26 cellular contexts compared by ENCODE assay signal in the genomic region with DNA sequence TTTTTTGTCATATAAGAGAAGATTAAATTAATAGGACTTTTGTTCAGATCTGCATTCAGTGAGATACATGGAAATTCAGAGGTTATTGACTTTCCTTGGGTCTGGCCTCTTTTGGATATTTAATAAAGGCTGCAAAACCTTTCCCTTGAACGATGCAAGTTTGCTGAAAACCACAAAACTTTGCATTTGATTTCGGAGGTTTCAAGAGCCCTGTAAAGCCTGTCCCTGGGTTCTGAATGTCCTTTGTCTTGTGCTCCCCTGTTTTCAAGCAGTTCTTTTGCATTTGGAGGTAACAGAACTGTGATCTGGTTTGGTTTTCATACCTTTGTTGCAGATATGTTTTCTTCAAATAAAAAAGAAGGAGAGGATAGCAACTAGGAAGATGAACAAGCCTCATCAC.
A peak's percentile ranks its signal among the peaks of the same experiment; 100 is the strongest.
DNase-seq lines count a peak whose midpoint lies in the region; ATAC-seq and TF ChIP-seq lines count a peak whose summit lies in the region.
"Had no signal": no experiment of that assay in that cellular context is flagged by ENCODE, and none has a peak within 500 bp of the region (broad histone marks: within the 10 kb centered on the region; RNA-seq: fewer than 3 reads in every experiment).

No MANE protein-coding gene starts in this region.

- DNase-seq in DND-41 (no peak), adipocyte (ENCODE audit: low read depth) (no peak), MV-4-11 (lab: John Stamatoyannopoulos, UW) (no peak), dermis blood vessel endothelial cell (no peak), KG1 (lab: John Stamatoyannopoulos, UW) (no peak)
- DNase-seq in stimulated activated naive B cell treated with anti-CD40 and anti-IgM and Interleukin-4, amounts not matched to agents 10 μg/mL and 1 μg/mL and 100 μg/mL, for 72 hours: no peak
- DNase-seq: activated CD4-positive, alpha-beta T cell treated with anti-CD3 and anti-CD28 coated beads for 1 hour; activated CD8-positive, alpha-beta T cell treated with anti-CD3 and anti-CD28 coated beads, Interleukin-2, amount 10 ng/mL, durations not matched to agents 7 days and 5 days; activated gamma-delta T cell; activated naive CD8-positive, alpha-beta T cell treated with anti-CD3 and anti-CD28 coated beads, Interleukin-2, amount 10 ng/mL, durations not matched to agents 7 days and 5 days; dorsolateral prefrontal cortex; islet precursor cell; NCI-H2029; ovary; retina; spleen; substantia nigra; T-helper 17 cell; uterus had no signal

- no peak overlapping the region for H3K4me2 ChIP-seq in DND-41 (ENCODE audit: insufficient read depth, low read length)

- H3K9ac ChIP-seq in DND-41 (ENCODE audit: low read depth, low read length): no peak overlapping the region
- H3K9ac ChIP-seq in adipocyte (ENCODE audit: low read length): peak overlapping the region; percentile 59

- H3K27ac Mint-ChIP-seq in stimulated activated naive B cell treated with anti-CD40 and anti-IgM and Interleukin-4, amounts not matched to agents 10 μg/mL and 1 μg/mL and 100 μg/mL, for 72 hours: no peak overlapping the region
- H3K27ac Mint-ChIP-seq: activated CD8-positive, alpha-beta T cell treated with anti-CD3 and anti-CD28 coated beads, Interleukin-2, amount 10 ng/mL, durations not matched to agents 7 days and 5 days; activated naive CD8-positive, alpha-beta T cell treated with anti-CD3 and anti-CD28 coated beads, Interleukin-2, amount 10 ng/mL, durations not matched to agents 7 days and 5 days; nephron; T-helper 17 cell had no signal

- H3K4me1 Mint-ChIP-seq in stimulated activated naive B cell treated with anti-CD40 and anti-IgM and Interleukin-4, amounts not matched to agents 10 μg/mL and 1 μg/mL and 100 μg/mL, for 72 hours: peaks cover 29 to 63% of the 10 kb centered on the region in 2 donors

- H3K27ac ChIP-seq in DND-41 (ENCODE audit: low read length) (no peak overlapping the region), muscle layer of duodenum (ENCODE audit: low read length) (peak overlapping the region; percentile 45)
- H3K27ac ChIP-seq: ovary, SJSA1 had no signal

- no peaks in the 10 kb centered on the region for H3K27me3 ChIP-seq in DND-41 (ENCODE audit: insufficient read depth, low read length, poor library complexity)
- H3K27me3 ChIP-seq in adipocyte (replicated peaks; ENCODE audit: control insufficient read depth, insufficient read depth, low read length): no peaks in the 10 kb centered on the region
- no peaks in the 10 kb centered on the region for H3K27me3 ChIP-seq in muscle layer of duodenum (ENCODE audit: low read depth, low read length)
- H3K27me3 ChIP-seq: dorsolateral prefrontal cortex, gastroesophageal sphincter, ovary, SJSA1, spleen, uterus had no signal

- peak overlapping the region; percentile 47; the same call in 1 of the 2 replicates for H2AFZ ChIP-seq in DND-41 (ENCODE audit: low read depth, low read length)

- no peaks in the 10 kb centered on the region for H3K79me2 ChIP-seq in DND-41 (ENCODE audit: insufficient read depth, low read length)

- no peaks in the 10 kb centered on the region for H3K36me3 Mint-ChIP-seq in stimulated activated naive B cell treated with anti-CD40 and anti-IgM and Interleukin-4, amounts not matched to agents 10 μg/mL and 1 μg/mL and 100 μg/mL, for 72 hours
- H3K36me3 Mint-ChIP-seq: activated naive CD8-positive, alpha-beta T cell treated with anti-CD3 and anti-CD28 coated beads, Interleukin-2, amount 10 ng/mL, durations not matched to agents 7 days and 5 days; CD14-positive monocyte had no signal

- H3K9me3 Mint-ChIP-seq in stimulated activated naive B cell treated with anti-CD40 and anti-IgM and Interleukin-4, amounts not matched to agents 10 μg/mL and 1 μg/mL and 100 μg/mL, for 72 hours: no peaks in the 10 kb centered on the region
- H3K9me3 Mint-ChIP-seq: activated naive CD8-positive, alpha-beta T cell treated with anti-CD3 and anti-CD28 coated beads, Interleukin-2, amount 10 ng/mL, durations not matched to agents 7 days and 5 days; CD14-positive monocyte; central memory CD8-positive, alpha-beta T cell; nephron had no signal

- H3K36me3 ChIP-seq in DND-41 (ENCODE audit: insufficient read depth, low read length): no peaks in the 10 kb centered on the region
- no peaks in the 10 kb centered on the region for H3K36me3 ChIP-seq in adipocyte (ENCODE audit: control insufficient read depth, insufficient read depth, low read length, severe bottlenecking)
- H3K36me3 ChIP-seq in muscle layer of duodenum (ENCODE audit: control insufficient read depth in 1 of 2, insufficient read depth in 2 of 2, low read length in 2 of 2): no peaks in the 10 kb centered on the region
- H3K36me3 ChIP-seq: gastroesophageal sphincter, ovary, SJSA1, spleen, uterus had no signal

- H3K4me1 ChIP-seq in DND-41 (ENCODE audit: insufficient read depth, low read length) (peaks cover 38% of the 10 kb centered on the region), adipocyte (ENCODE audit: control insufficient read depth, insufficient read depth, low read length) (peaks cover 47% of the 10 kb centered on the region), muscle layer of duodenum (ENCODE audit: control insufficient read depth in 1 of 2, insufficient read depth in 2 of 2, low read length in 2 of 2) (peaks cover 11 to 30% of the 10 kb centered on the region in 2 donors)
- H3K4me1 ChIP-seq: SJSA1 had no signal

- TF ChIP-seq CTCF in DND-41 (IDR thresholded peaks at IDR 0.05; ENCODE audit: borderline replicate concordance, extremely low read depth, low read length, poor library complexity, severe bottlenecking): no peak

- no peak overlapping the region for H3K4me3 ChIP-seq in DND-41 (ENCODE audit: low read depth in 1 of 2, low read length in 2 of 2)
- H3K4me3 ChIP-seq in adipocyte (ENCODE audit: low read length): peak overlapping the region; percentile 48
- H3K4me3 ChIP-seq in muscle layer of duodenum (ENCODE audit: low read depth in 1 of 2, low read length in 2 of 2): no peak overlapping the region
- H3K4me3 ChIP-seq: dorsolateral prefrontal cortex, gastroesophageal sphincter, ovary, SJSA1, spleen, uterus had no signal

- no peaks in the 10 kb centered on the region for H3K27me3 Mint-ChIP-seq in stimulated activated naive B cell treated with anti-CD40 and anti-IgM and Interleukin-4, amounts not matched to agents 10 μg/mL and 1 μg/mL and 100 μg/mL, for 72 hours
- H3K27me3 Mint-ChIP-seq: central memory CD8-positive, alpha-beta T cell had no signal

- H4K20me1 ChIP-seq in DND-41 (ENCODE audit: insufficient read depth, low read length): no peaks in the 10 kb centered on the region

- H3K4me3 Mint-ChIP-seq in stimulated activated naive B cell treated with anti-CD40 and anti-IgM and Interleukin-4, amounts not matched to agents 10 μg/mL and 1 μg/mL and 100 μg/mL, for 72 hours: no peak overlapping the region
- H3K4me3 Mint-ChIP-seq: activated CD8-positive, alpha-beta T cell treated with anti-CD3 and anti-CD28 coated beads, Interleukin-2, amount 10 ng/mL, durations not matched to agents 7 days and 5 days; activated naive CD8-positive, alpha-beta T cell treated with anti-CD3 and anti-CD28 coated beads, Interleukin-2, amount 10 ng/mL, durations not matched to agents 7 days and 5 days; CD14-positive monocyte; central memory CD8-positive, alpha-beta T cell; nephron; T-helper 17 cell had no signal

- H3K9me3 ChIP-seq in DND-41 (ENCODE audit: insufficient read depth, low read length, severe bottlenecking): no peaks in the 10 kb centered on the region
- no peaks in the 10 kb centered on the region for H3K9me3 ChIP-seq in adipocyte (ENCODE audit: control insufficient read depth, low read length)
- no peaks in the 10 kb centered on the region for H3K9me3 ChIP-seq in muscle layer of duodenum (ENCODE audit: control insufficient read depth in 1 of 2, low read length in 2 of 2)
- H3K9me3 ChIP-seq: gastroesophageal sphincter, ovary, SJSA1, spleen, uterus had no signal

- ATAC-seq in DND-41 (ENCODE audit: insufficient read depth, low read depth) (no peak), GM21515 (IDR thresholded peaks at IDR 0.05; ENCODE audit: unreplicated experiment) (peak; percentile 61)
- no peak for ATAC-seq in stimulated activated naive B cell treated with anti-CD40 and anti-IgM and Interleukin-4, amounts not matched to agents 10 μg/mL and 1 μg/mL and 100 μg/mL, for 72 hours (replicated peaks)
- ATAC-seq: activated CD8-positive, alpha-beta T cell treated with anti-CD3 and anti-CD28 coated beads, Interleukin-2, amount 10 ng/mL, durations not matched to agents 7 days and 5 days; T-helper 17 cell had no signal
